ENCODE assay signal across 25 cellular contexts in genomic region chr17:51997723-51998122, GRCh38.
"Had no signal": no experiment of that assay in that cellular context is flagged by ENCODE, and none has a peak within 500 bp of the region (broad histone marks: within the 10 kb centered on the region; RNA-seq: fewer than 3 reads in every experiment).

No MANE protein-coding gene starts in this region.

- H3K27ac Mint-ChIP-seq: activated CD8-positive, alpha-beta T cell treated with anti-CD3 and anti-CD28 coated beads, Interleukin-2, amount 10 ng/mL, durations not matched to agents 7 days and 5 days; activated naive CD4-positive, alpha-beta T cell treated with anti-CD3 and anti-CD28 coated beads, Interleukin-2, amount 50 U/mL, for 24 hours; mesothelial cell of epicardium; naive thymus-derived CD8-positive, alpha-beta T cell; neural progenitor cell; stimulated activated naive B cell treated with anti-CD40 and anti-IgM and Interleukin-4, amounts not matched to agents 10 μg/mL and 1 μg/mL and 100 μg/mL, for 72 hours had no signal

- H3K4me3 Mint-ChIP-seq: activated CD8-positive, alpha-beta T cell treated with anti-CD3 and anti-CD28 coated beads, Interleukin-2, amount 10 ng/mL, durations not matched to agents 7 days and 5 days; activated naive CD4-positive, alpha-beta T cell treated with anti-CD3 and anti-CD28 coated beads, Interleukin-2, amount 50 U/mL, for 24 hours; mesothelial cell of epicardium; naive thymus-derived CD8-positive, alpha-beta T cell; neural progenitor cell; stimulated activated naive B cell treated with anti-CD40 and anti-IgM and Interleukin-4, amounts not matched to agents 10 μg/mL and 1 μg/mL and 100 μg/mL, for 72 hours had no signal

- H3K9me3 Mint-ChIP-seq: mesothelial cell of epicardium, neural progenitor cell had no signal

- H3K9ac ChIP-seq: neural progenitor cell had no signal

- H3K36me3 Mint-ChIP-seq: activated naive CD4-positive, alpha-beta T cell treated with anti-CD3 and anti-CD28 coated beads, Interleukin-2, amount 50 U/mL, for 24 hours; mesothelial cell of epicardium; naive thymus-derived CD8-positive, alpha-beta T cell; neural progenitor cell; stimulated activated naive B cell treated with anti-CD40 and anti-IgM and Interleukin-4, amounts not matched to agents 10 μg/mL and 1 μg/mL and 100 μg/mL, for 72 hours had no signal

- ATAC-seq: activated CD8-positive, alpha-beta T cell treated with anti-CD3 and anti-CD28 coated beads, Interleukin-2, amount 10 ng/mL, durations not matched to agents 7 days and 5 days; body of pancreas; gastroesophageal sphincter; left ventricle myocardium superior; naive thymus-derived CD8-positive, alpha-beta T cell; stimulated activated naive B cell treated with anti-CD40 and anti-IgM and Interleukin-4, amounts not matched to agents 10 μg/mL and 1 μg/mL and 100 μg/mL, for 72 hours had no signal

- H3K27ac ChIP-seq: body of pancreas, cardiac muscle cell, epithelial cell of prostate, gastroesophageal sphincter, neural progenitor cell, transverse colon, uterus had no signal

- H3K27me3 Mint-ChIP-seq: stimulated activated naive B cell treated with anti-CD40 and anti-IgM and Interleukin-4, amounts not matched to agents 10 μg/mL and 1 μg/mL and 100 μg/mL, for 72 hours had no signal

- H3K27me3 ChIP-seq: body of pancreas, cardiac muscle cell, gastroesophageal sphincter, neural progenitor cell, transverse colon, uterus had no signal

- H2AFZ ChIP-seq: neural progenitor cell had no signal

- FAIRE-seq: islet of Langerhans had no signal

- H3K4me2 ChIP-seq: neural progenitor cell had no signal

- DNase-seq: activated CD4-positive, alpha-beta T cell treated with anti-CD3 and anti-CD28 coated beads for 1 hour; activated CD4-positive, alpha-beta T cell treated with anti-CD3 and anti-CD28 coated beads, Interleukin-2, amount 50 U/mL, for 1 hour; activated CD8-positive, alpha-beta T cell treated with anti-CD3 and anti-CD28 coated beads, Interleukin-2, amount 10 ng/mL, durations not matched to agents 7 days and 5 days; activated gamma-delta T cell treated with Interleukin-2 at 50 U/mL for 16 hours; activated T-cell treated with anti-CD3 and anti-CD28 coated beads, Interleukin-2, amount 50 U/mL, for 1 hour; anterior cingulate cortex; body of pancreas; cortex of kidney; head of caudate nucleus; left ventricle myocardium superior; mammary epithelial cell; naive thymus-derived CD8-positive, alpha-beta T cell; posterior cingulate gyrus; stimulated activated CD4-positive, alpha-beta T cell treated with anti-CD3 and anti-CD28 coated beads, Interleukin-2, amount 100 ng/mL, for 48 hours; stimulated activated CD8-positive, alpha-beta memory T cell treated with anti-CD3 and anti-CD28 coated beads, Interleukin-4, amount 100 ng/mL, for 48 hours; stimulated activated naive B cell treated with anti-CD40 and anti-IgM and Interleukin-4, amounts not matched to agents 10 μg/mL and 1 μg/mL and 100 μg/mL, for 72 hours; transverse colon; uterus had no signal

- H3K36me3 ChIP-seq: cardiac muscle cell, gastroesophageal sphincter, neural progenitor cell, transverse colon, uterus had no signal

- H3K9me3 ChIP-seq: body of pancreas, gastroesophageal sphincter, transverse colon, uterus had no signal

- H3K4me1 ChIP-seq: body of pancreas, gastroesophageal sphincter, neural progenitor cell, transverse colon, uterus had no signal

- H3K4me1 Mint-ChIP-seq: activated naive CD4-positive, alpha-beta T cell treated with anti-CD3 and anti-CD28 coated beads, Interleukin-2, amount 50 U/mL, for 24 hours; mesothelial cell of epicardium; naive thymus-derived CD8-positive, alpha-beta T cell; stimulated activated naive B cell treated with anti-CD40 and anti-IgM and Interleukin-4, amounts not matched to agents 10 μg/mL and 1 μg/mL and 100 μg/mL, for 72 hours had no signal

- H3K4me3 ChIP-seq: body of pancreas, cardiac muscle cell, gastroesophageal sphincter, neural progenitor cell, transverse colon, uterus had no signal
